37 cellular contexts compared by ENCODE assay signal in the genomic region with DNA sequence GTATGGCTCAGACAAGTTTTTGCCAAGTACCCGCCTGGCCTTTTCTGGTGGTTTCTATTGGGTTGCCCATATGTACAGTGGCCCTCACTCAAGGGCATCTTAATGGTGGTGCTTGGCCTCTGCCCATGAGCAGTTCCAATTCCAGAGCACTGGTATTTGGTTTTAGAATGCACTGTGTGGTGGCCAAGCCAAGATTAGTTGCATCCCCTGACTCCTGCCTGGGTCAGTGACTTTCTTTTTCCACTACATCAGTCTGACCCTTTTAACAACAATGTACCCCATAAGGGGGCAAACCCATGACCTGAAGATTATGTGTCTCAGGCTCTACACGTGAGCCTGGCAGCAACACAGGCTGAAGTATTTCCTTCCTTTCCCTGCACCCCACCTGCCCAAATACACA. TPM values are rescaled to one million over a fixed set of nuclear protein-coding genes. Genes with fewer than 3 reads are reported as not detected.
"Had no signal": no experiment of that assay in that cellular context is flagged by ENCODE, and none has a peak within 500 bp of the region (broad histone marks: within the 10 kb centered on the region; RNA-seq: fewer than 3 reads in every experiment).

No MANE protein-coding gene starts in this region.

- H3K9me3 ChIP-seq: adrenal gland, body of pancreas had no signal

- H3K27ac ChIP-seq: adrenal gland, body of pancreas, brain microvascular endothelial cell, breast epithelium, VCaP had no signal

- H3K4me1 ChIP-seq: adrenal gland, body of pancreas, breast epithelium had no signal

- DNase-seq: activated B cell treated with CpG ODN at 0.5 μM for 24 hours; activated CD4-positive, alpha-beta memory T cell treated with anti-CD3 and anti-CD28 coated beads for 36 hours; activated CD4-positive, alpha-beta T cell treated with anti-CD3 and anti-CD28 coated beads for 4 hours; activated CD4-positive, alpha-beta T cell treated with anti-CD3 and anti-CD28 coated beads, Interleukin-2, amount 10 ng/mL, durations not matched to agents 24 days and 14 days; activated CD4-positive, alpha-beta T cell treated with anti-CD3 and anti-CD28 coated beads, Interleukin-2, amount 50 U/mL, for 1 hour; activated CD4-positive, alpha-beta T cell treated with anti-CD3 and anti-CD28 coated beads, Interleukin-2, amount 50 U/mL, for 4 hours; activated CD4-positive, CD25-positive, alpha-beta regulatory T cell treated with anti-CD3 and anti-CD28 coated beads, Interleukin-2, amount 50 U/mL, for 72 hours; activated CD8-positive, alpha-beta memory T cell treated with anti-CD3 and anti-CD28 coated beads, Interleukin-2, amount 50 U/mL, for 4 hours; activated CD8-positive, alpha-beta T cell treated with anti-CD3 and anti-CD28 coated beads for 36 hours; activated effector memory CD4-positive, alpha-beta T cell treated with anti-CD3 and anti-CD28 coated beads, Interleukin-2, amount 50 U/mL, for 16 hours; activated gamma-delta T cell treated with Interleukin-2 at 50 U/mL for 16 hours; activated naive CD4-positive, alpha-beta T cell; activated naive CD4-positive, alpha-beta T cell treated with anti-CD3 and anti-CD28 coated beads for 36 hours; activated naive CD4-positive, alpha-beta T cell treated with anti-CD3 and anti-CD28 coated beads, Interleukin-2, amount 50 U/mL, for 16 hours; activated naive CD8-positive, alpha-beta T cell treated with anti-CD3 and anti-CD28 coated beads for 36 hours; activated T-cell treated with anti-CD3 and anti-CD28 coated beads for 4 hours; activated T-cell treated with anti-CD3 and anti-CD28 coated beads, Interleukin-2, amount 50 U/mL, for 1 hour; activated T-cell treated with anti-CD3 and anti-CD28 coated beads, Interleukin-2, amount 50 U/mL, for 4 hours; activated T-cell treated with anti-CD3 and anti-CD28 coated beads, Interleukin-2, amount 50 U/mL, for 72 hours; adrenal gland; amniotic stem cell; aorta; body of pancreas; brain microvascular endothelial cell; caudate nucleus; SW 1271; T-helper 1 cell; T-helper 2 cell; T-helper 9 cell had no signal

- H3K27me3 ChIP-seq: adrenal gland, body of pancreas, brain microvascular endothelial cell, breast epithelium had no signal

- FAIRE-seq: astrocyte, TTC549 had no signal

- H3K4me3 ChIP-seq: adrenal gland, body of pancreas, breast epithelium had no signal

- H3K36me3 ChIP-seq: adrenal gland, brain microvascular endothelial cell, breast epithelium had no signal

- ATAC-seq: activated CD8-positive, alpha-beta T cell treated with anti-CD3 and anti-CD28 coated beads for 36 hours; activated naive CD4-positive, alpha-beta T cell treated with anti-CD3 and anti-CD28 coated beads, Interleukin-2, amount 50 U/mL, for 72 hours; activated T-cell treated with anti-CD3 and anti-CD28 coated beads, Interleukin-2, amount 50 U/mL, for 4 hours; activated T-cell treated with anti-CD3 and anti-CD28 coated beads, Interleukin-2, amount 50 U/mL, for 72 hours; activated T-helper 17 cell treated with anti-CD3 and anti-CD28 coated beads, Interleukin-2, amount 50 U/mL, for 72 hours; body of pancreas had no signal

RNA-seq across cellular contexts. Expression of gene NPR3, which starts 34.2 kb away (rescaled TPM):
- total RNA-seq: activated B cell treated with CpG ODN at 0.5 μM for 24 hours; activated CD8-positive, alpha-beta memory T cell treated with anti-CD3 and anti-CD28 coated beads for 36 hours; activated naive CD8-positive, alpha-beta T cell treated with anti-CD3 and anti-CD28 coated beads for 36 hours; activated T-helper 1 cell treated with anti-CD3 and anti-CD28 coated beads, Interleukin-12 subunit alpha, Interleukin-12 subunit beta, Interleukin-2, Interleukin-4 antibody, amounts not matched to agents 30 ng/mL and 10 ng/mL and 1 ng/mL, durations not matched to agents 14 hours and 24 hours and 36 hours had no signal
